Comparison of ENCODE assay signal across 9 cellular contexts in genomic region chr14:28609228-28609828, GRCh38.
A peak's percentile ranks its signal among the peaks of the same experiment; 100 is the strongest.
DNase-seq lines count a peak whose midpoint lies in the region; ATAC-seq and TF ChIP-seq lines count a peak whose summit lies in the region.
"Had no signal": no experiment of that assay in that cellular context is flagged by ENCODE, and none has a peak within 500 bp of the region (broad histone marks: within the 10 kb centered on the region; RNA-seq: fewer than 3 reads in every experiment).

No MANE protein-coding gene starts in this region.

- H3K9me3 ChIP-seq in thyroid gland: no peaks in the 10 kb centered on the region
- H3K9me3 ChIP-seq: thoracic aorta had no signal

- no peaks in the 10 kb centered on the region for H3K36me3 ChIP-seq in thyroid gland
- H3K36me3 ChIP-seq: thoracic aorta had no signal

- no peaks in the 10 kb centered on the region for H3K4me1 ChIP-seq in thyroid gland

- in situ Hi-C loops in astrocyte of the cerebellum (cut with HindIII; ENCODE audit: low sequenced_read_pairs): no loop called here

- TF ChIP-seq POLR2A in thyroid gland (IDR thresholded peaks at IDR 0.05): no peak

- ATAC-seq in HG03103 (IDR thresholded peaks at IDR 0.05; ENCODE audit: low read depth, unreplicated experiment) (peak; percentile 68), GM18907 (IDR thresholded peaks at IDR 0.05; ENCODE audit: unreplicated experiment) (no peak)
- ATAC-seq: activated naive CD4-positive, alpha-beta T cell treated with anti-CD3 and anti-CD28 coated beads, Interleukin-2, amount 50 U/mL, for 72 hours had no signal

- no peak overlapping the region for H3K4me3 ChIP-seq in astrocyte of the cerebellum (ENCODE audit: low read depth, low read length)
- no peak overlapping the region for H3K4me3 ChIP-seq in thyroid gland (replicated peaks in 1 of 3)
- H3K4me3 ChIP-seq: thoracic aorta had no signal

- WGBS in thyroid gland, 2 donors: 3 to 7% methylated on average over 6 of the region's 6 CpGs

- DNase-seq in GM03348 (ENCODE audit: low spot score) (peak; percentile 28), NCI-H526 treated with DMSO at 0.1 percent for 48 hours (lab: John Stamatoyannopoulos, UW) (peak; percentile 45), astrocyte of the cerebellum (ENCODE audit: low read depth) (peak; percentile 60), islet precursor cell (peak; percentile 64), thyroid gland (peak; percentile 1 to 4)

- TF ChIP-seq CTCF in astrocyte of the cerebellum (IDR thresholded peaks at IDR 0.05; ENCODE audit: low read depth, low read length, missing control alignments) (peak; percentile 94), thyroid gland (IDR thresholded peaks at IDR 0.05) (peak in 1 of 6 experiments; percentile 40)

- intact Hi-C loops in thyroid gland (cut with DNase I): no loop called here

- H3K27ac ChIP-seq in thyroid gland: no peak overlapping the region
- H3K27ac ChIP-seq: thoracic aorta had no signal

- no peaks in the 10 kb centered on the region for H3K27me3 ChIP-seq in thyroid gland

Comparison
In these comparisons a context has a peak if more than half of its experiments do, and no peak if none do; other contexts are left out.
1. DNase-seq: peak in every context shown above with its lines; median percentile 64 in islet precursor cell; 60 in astrocyte of the cerebellum; 45 in NCI-H526 treated with DMSO at 0.1 percent for 48 hours; 28 in GM03348; 2 in thyroid gland.